ENCODE assay signal across 17 cellular contexts in the genomic region with DNA sequence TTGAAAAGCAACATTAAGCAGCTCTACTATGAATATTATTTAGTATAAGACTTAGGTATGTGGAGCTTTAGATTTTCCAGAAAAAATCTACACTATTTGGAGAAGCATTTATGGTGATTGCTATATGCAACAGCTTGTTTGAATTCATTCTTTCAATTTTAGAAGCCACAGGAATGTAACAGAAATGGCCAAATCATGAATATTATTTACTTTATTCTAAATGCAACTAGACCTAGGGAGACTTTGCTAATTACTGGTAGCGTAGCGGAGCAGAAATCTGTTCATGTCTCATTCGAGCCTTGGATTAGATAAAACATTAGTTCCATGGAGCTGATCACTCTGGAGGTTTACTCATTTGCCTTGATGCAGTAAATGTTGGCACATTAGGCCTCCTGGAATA.
A peak's percentile ranks its signal among the peaks of the same experiment; 100 is the strongest.
DNase-seq lines count a peak whose midpoint lies in the region; ATAC-seq and TF ChIP-seq lines count a peak whose summit lies in the region.
"Had no signal": no experiment of that assay in that cellular context is flagged by ENCODE, and none has a peak within 500 bp of the region (broad histone marks: within the 10 kb centered on the region; RNA-seq: fewer than 3 reads in every experiment).

No MANE protein-coding gene starts in this region.

- intact Hi-C loops in cardiac septum (cut with DNase I) = no loop called here

- H3K4me3 Mint-ChIP-seq in glutamatergic neuron (ENCODE audit: unreplicated experiment) = no peak overlapping the region
- H3K4me3 Mint-ChIP-seq: CD4-positive, alpha-beta memory T cell; IgD-negative memory B cell had no signal

- H3K27ac Mint-ChIP-seq in glutamatergic neuron (ENCODE audit: unreplicated experiment) = peak overlapping the region; percentile 89
- H3K27ac Mint-ChIP-seq: CD4-positive, alpha-beta memory T cell; IgD-negative memory B cell had no signal

- no peaks in the 10 kb centered on the region for H3K27me3 Mint-ChIP-seq in glutamatergic neuron (ENCODE audit: unreplicated experiment)
- H3K27me3 Mint-ChIP-seq: CD4-positive, alpha-beta memory T cell; IgD-negative memory B cell had no signal

- H3K9me3 Mint-ChIP-seq in glutamatergic neuron (ENCODE audit: unreplicated experiment) = peaks cover 1% of the 10 kb centered on the region

- no peak overlapping the region for H3K4me3 ChIP-seq in choroid plexus epithelial cell (ENCODE audit: low read depth, low read length)
- H3K4me3 ChIP-seq: BLaER1 treated with 17β-estradiol and CSF1 and Interleukin-3, amounts not matched to agents 10 nM and 100 nM; Peyer's patch had no signal

- TF ChIP-seq CTCF in choroid plexus epithelial cell (conservative IDR thresholded peaks at IDR 0.05; ENCODE audit: low read depth, low read length) (no peak), glutamatergic neuron (IDR thresholded peaks at IDR 0.05; ENCODE audit: partially characterized antibody, unreplicated experiment) (no peak)

- peak; percentile 3 for DNase-seq in EL
- DNase-seq in NCI-H69 (lab: John Stamatoyannopoulos, UW) = peak; percentile 60
- peak; percentile 39 for DNase-seq in choroid plexus epithelial cell (ENCODE audit: low read depth)
- no peak for DNase-seq in glutamatergic neuron
- DNase-seq in activated CD4-positive, alpha-beta T cell treated with anti-CD3 and anti-CD28 coated beads, Interleukin-2, amount 50 U/mL, for 4 hours = no peak
- DNase-seq in cardiac septum (ENCODE audit: low spot score) = no peak
- DNase-seq: Caco-2; CD4-positive, alpha-beta memory T cell; GDM1; NCI-H187; NCI-H510A treated with DMSO at 0.1 percent for 48 hours; NCI-H774; NK-92 treated with Interleukin-12 subunit alpha and Interleukin-12 subunit beta, amount 100 ng/mL, for 24 hours; Peyer's patch had no signal

- H3K4me1 Mint-ChIP-seq in glutamatergic neuron (ENCODE audit: low read depth, unreplicated experiment) = peaks cover 20% of the 10 kb centered on the region
- H3K4me1 Mint-ChIP-seq: CD4-positive, alpha-beta memory T cell had no signal

- no peaks in the 10 kb centered on the region for H3K36me3 Mint-ChIP-seq in glutamatergic neuron (ENCODE audit: unreplicated experiment)
- H3K36me3 Mint-ChIP-seq: CD4-positive, alpha-beta memory T cell had no signal

- ATAC-seq in HG03108 (IDR thresholded peaks at IDR 0.05; ENCODE audit: unreplicated experiment) = no peak

Comparison
In these comparisons a context has a peak if more than half of its experiments do, and no peak if none do; other contexts are left out.
1. DNase-seq: peak in EL (single experiment), NCI-H69 (single experiment) and choroid plexus epithelial cell (single experiment); none in glutamatergic neuron (single experiment), activated CD4-positive, alpha-beta T cell treated with anti-CD3 and anti-CD28 coated beads, Interleukin-2, amount 50 U/mL, for 4 hours (0 of 2) and cardiac septum (single experiment).